In genomic region chr4:1720163-1720983, GRCh38 we compare ENCODE assay signal across 1 cellular context.
TF ChIP-seq lines count a peak whose summit lies in the region.

No MANE protein-coding gene starts in this region.

TF ChIP-seq in K562, 482 proteins besides CTCF, POLR2A, EP300 and RAD21 (continues in another document):
- TF ChIP-seq, protein P1, sequence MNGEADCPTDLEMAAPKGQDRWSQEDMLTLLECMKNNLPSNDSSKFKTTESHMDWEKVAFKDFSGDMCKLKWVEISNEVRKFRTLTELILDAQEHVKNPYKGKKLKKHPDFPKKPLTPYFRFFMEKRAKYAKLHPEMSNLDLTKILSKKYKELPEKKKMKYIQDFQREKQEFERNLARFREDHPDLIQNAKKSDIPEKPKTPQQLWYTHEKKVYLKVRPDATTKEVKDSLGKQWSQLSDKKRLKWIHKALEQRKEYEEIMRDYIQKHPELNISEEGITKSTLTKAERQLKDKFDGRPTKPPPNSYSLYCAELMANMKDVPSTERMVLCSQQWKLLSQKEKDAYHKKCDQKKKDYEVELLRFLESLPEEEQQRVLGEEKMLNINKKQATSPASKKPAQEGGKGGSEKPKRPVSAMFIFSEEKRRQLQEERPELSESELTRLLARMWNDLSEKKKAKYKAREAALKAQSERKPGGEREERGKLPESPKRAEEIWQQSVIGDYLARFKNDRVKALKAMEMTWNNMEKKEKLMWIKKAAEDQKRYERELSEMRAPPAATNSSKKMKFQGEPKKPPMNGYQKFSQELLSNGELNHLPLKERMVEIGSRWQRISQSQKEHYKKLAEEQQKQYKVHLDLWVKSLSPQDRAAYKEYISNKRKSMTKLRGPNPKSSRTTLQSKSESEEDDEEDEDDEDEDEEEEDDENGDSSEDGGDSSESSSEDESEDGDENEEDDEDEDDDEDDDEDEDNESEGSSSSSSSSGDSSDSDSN (IDR thresholded peaks at IDR 0.05; ENCODE audit: borderline replicate concordance in 1 of 2, low read depth in 2 of 2, low read length in 2 of 2) = peak; percentile 19 to 61; a peak in 2 of 4 replicates
- TF ChIP-seq SUPT5H (IDR thresholded peaks at IDR 0.05) (peak; percentile 52), ESRRA (IDR thresholded peaks at IDR 0.05; ENCODE audit: borderline replicate concordance, low read depth) (peak; percentile 91), NR2C1 (IDR thresholded peaks at IDR 0.05) (peak; percentile 35; the same call in 1 of the 2 replicates), NR2C1 (tag; IDR thresholded peaks at IDR 0.05) (peak; percentile 56; the same call in 1 of the 2 replicates), TOE1 (IDR thresholded peaks at IDR 0.05; ENCODE audit: borderline replicate concordance) (0 out of 2 replicates have a peak, but pooled peaks have one; percentile 46), TOE1 (CRISPR knock-in tag; IDR thresholded peaks at IDR 0.05; ENCODE audit: borderline replicate concordance, low read depth) (no peak), RB1 (IDR thresholded peaks at IDR 0.05; ENCODE audit: low read depth) (peak; percentile 80; the same call in 1 of the 2 replicates), POLR2G (IDR thresholded peaks at IDR 0.05; ENCODE audit: low read depth, low read length) (peak; percentile 86), ZNF282 (CRISPR knock-in tag; IDR thresholded peaks at IDR 0.05) (peak; percentile 81; the same call in 1 of the 2 replicates), ZBTB2 (IDR thresholded peaks at IDR 0.05) (peak; percentile 14; the same call in 1 of the 2 replicates), NR4A1 (CRISPR knock-in tag; IDR thresholded peaks at IDR 0.05) (no peak), NR4A1 (tag; IDR thresholded peaks at IDR 0.05) (no peak), STAT5B (CRISPR knock-in tag; IDR thresholded peaks at IDR 0.05) (no peak), SRSF7 (optimal IDR thresholded peaks at IDR 0.05; ENCODE audit: low read depth, low read length) (no peak), ZBTB33 (CRISPR knock-in tag; IDR thresholded peaks at IDR 0.05) (peak; percentile 49; the same call in 1 of the 2 replicates), MCM7 (IDR thresholded peaks at IDR 0.05) (no peak), PYGO2 (tag; IDR thresholded peaks at IDR 0.05) (no peak), ESRRB (CRISPR knock-in tag; IDR thresholded peaks at IDR 0.05; ENCODE audit: borderline replicate concordance) (no peak), HNRNPL (IDR thresholded peaks at IDR 0.05; ENCODE audit: low read depth, low read length) (peak; percentile 73; the same call in 1 of the 2 replicates), L3MBTL2 (IDR thresholded peaks at IDR 0.05) (peak; percentile 87), HDAC1 (IDR thresholded peaks at IDR 0.05) (peak in 1 of 2 experiments; percentile 52; a peak in 1 of 4 replicates), ZNF707 (CRISPR knock-in tag; conservative IDR thresholded peaks at IDR 0.05) (no peak), SP1 (CRISPR knock-in tag; IDR thresholded peaks at IDR 0.05) (peak; percentile 54; the same call in 1 of the 2 replicates), ELK3 (CRISPR knock-in tag; IDR thresholded peaks at IDR 0.05) (no peak), NFE2L1 (tag; IDR thresholded peaks at IDR 0.05; ENCODE audit: borderline replicate concordance, low read depth) (no peak), PCBP2 (IDR thresholded peaks at IDR 0.05; ENCODE audit: low read depth, low read length, poor library complexity, severe bottlenecking) (no peak), NONO (IDR thresholded peaks at IDR 0.05; ENCODE audit: low read depth in 2 of 2, low read length in 1 of 2) (peak in 1 of 2 experiments; percentile 43; a peak in 1 of 4 replicates), TBP (optimal IDR thresholded peaks at IDR 0.05; ENCODE audit: low read depth, low read length) (no peak), EP400 (IDR thresholded peaks at IDR 0.05) (peak; percentile 66; the same call in 1 of the 2 replicates), ZBTB43 (CRISPR knock-in tag; IDR thresholded peaks at IDR 0.05) (peak; percentile 84), FOXM1 (IDR thresholded peaks at IDR 0.05; ENCODE audit: low read depth) (no peak), FOXM1 (CRISPR knock-in tag; IDR thresholded peaks at IDR 0.05; ENCODE audit: low read depth) (0 out of 2 replicates have a peak, but pooled peaks have one; percentile 39), CCNT2 (IDR thresholded peaks at IDR 0.05; ENCODE audit: borderline replicate concordance, extremely low read depth, insufficient read length, low read depth, low read length) (peak; percentile 7), ZNF143 (CRISPR knock-in tag; IDR thresholded peaks at IDR 0.05) (peak; percentile 68), ZNF165 (CRISPR knock-in tag; IDR thresholded peaks at IDR 0.05; ENCODE audit: borderline replicate concordance) (no peak), SREBF1 (IDR thresholded peaks at IDR 0.05; ENCODE audit: borderline replicate concordance, low read depth, low read length) (0 out of 2 replicates have a peak, but pooled peaks have one; percentile 31), CTBP1 (IDR thresholded peaks at IDR 0.05; ENCODE audit: borderline replicate concordance) (peak; percentile 54; the same call in 1 of the 2 replicates), CEBPG (CRISPR knock-in tag; IDR thresholded peaks at IDR 0.05) (no peak), CEBPG (tag; conservative IDR thresholded peaks at IDR 0.05 in 1 of 2, IDR thresholded peaks at IDR 0.05 in 1 of 2) (no peak)
- TF ChIP-seq, protein P2, sequence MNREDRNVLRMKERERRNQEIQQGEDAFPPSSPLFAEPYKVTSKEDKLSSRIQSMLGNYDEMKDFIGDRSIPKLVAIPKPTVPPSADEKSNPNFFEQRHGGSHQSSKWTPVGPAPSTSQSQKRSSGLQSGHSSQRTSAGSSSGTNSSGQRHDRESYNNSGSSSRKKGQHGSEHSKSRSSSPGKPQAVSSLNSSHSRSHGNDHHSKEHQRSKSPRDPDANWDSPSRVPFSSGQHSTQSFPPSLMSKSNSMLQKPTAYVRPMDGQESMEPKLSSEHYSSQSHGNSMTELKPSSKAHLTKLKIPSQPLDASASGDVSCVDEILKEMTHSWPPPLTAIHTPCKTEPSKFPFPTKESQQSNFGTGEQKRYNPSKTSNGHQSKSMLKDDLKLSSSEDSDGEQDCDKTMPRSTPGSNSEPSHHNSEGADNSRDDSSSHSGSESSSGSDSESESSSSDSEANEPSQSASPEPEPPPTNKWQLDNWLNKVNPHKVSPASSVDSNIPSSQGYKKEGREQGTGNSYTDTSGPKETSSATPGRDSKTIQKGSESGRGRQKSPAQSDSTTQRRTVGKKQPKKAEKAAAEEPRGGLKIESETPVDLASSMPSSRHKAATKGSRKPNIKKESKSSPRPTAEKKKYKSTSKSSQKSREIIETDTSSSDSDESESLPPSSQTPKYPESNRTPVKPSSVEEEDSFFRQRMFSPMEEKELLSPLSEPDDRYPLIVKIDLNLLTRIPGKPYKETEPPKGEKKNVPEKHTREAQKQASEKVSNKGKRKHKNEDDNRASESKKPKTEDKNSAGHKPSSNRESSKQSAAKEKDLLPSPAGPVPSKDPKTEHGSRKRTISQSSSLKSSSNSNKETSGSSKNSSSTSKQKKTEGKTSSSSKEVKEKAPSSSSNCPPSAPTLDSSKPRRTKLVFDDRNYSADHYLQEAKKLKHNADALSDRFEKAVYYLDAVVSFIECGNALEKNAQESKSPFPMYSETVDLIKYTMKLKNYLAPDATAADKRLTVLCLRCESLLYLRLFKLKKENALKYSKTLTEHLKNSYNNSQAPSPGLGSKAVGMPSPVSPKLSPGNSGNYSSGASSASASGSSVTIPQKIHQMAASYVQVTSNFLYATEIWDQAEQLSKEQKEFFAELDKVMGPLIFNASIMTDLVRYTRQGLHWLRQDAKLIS (CRISPR knock-in tag; IDR thresholded peaks at IDR 0.05) = no peak
- TF ChIP-seq, protein P3, sequence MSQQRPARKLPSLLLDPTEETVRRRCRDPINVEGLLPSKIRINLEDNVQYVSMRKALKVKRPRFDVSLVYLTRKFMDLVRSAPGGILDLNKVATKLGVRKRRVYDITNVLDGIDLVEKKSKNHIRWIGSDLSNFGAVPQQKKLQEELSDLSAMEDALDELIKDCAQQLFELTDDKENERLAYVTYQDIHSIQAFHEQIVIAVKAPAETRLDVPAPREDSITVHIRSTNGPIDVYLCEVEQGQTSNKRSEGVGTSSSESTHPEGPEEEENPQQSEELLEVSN (IDR thresholded peaks at IDR 0.05; ENCODE audit: borderline replicate concordance in 1 of 2, extremely low read depth in 1 of 2, insufficient read depth in 1 of 2, insufficient read length in 1 of 2, low read depth in 1 of 2, low read length in 1 of 2, poor library complexity in 1 of 2, severe bottlenecking in 1 of 2) = peak; percentile 44 to 54
- TF ChIP-seq, protein P4, sequence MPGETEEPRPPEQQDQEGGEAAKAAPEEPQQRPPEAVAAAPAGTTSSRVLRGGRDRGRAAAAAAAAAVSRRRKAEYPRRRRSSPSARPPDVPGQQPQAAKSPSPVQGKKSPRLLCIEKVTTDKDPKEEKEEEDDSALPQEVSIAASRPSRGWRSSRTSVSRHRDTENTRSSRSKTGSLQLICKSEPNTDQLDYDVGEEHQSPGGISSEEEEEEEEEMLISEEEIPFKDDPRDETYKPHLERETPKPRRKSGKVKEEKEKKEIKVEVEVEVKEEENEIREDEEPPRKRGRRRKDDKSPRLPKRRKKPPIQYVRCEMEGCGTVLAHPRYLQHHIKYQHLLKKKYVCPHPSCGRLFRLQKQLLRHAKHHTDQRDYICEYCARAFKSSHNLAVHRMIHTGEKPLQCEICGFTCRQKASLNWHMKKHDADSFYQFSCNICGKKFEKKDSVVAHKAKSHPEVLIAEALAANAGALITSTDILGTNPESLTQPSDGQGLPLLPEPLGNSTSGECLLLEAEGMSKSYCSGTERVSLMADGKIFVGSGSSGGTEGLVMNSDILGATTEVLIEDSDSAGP (CRISPR knock-in tag; IDR thresholded peaks at IDR 0.05) = 0 out of 2 replicates have a peak, but pooled peaks have one; percentile 1
- TF ChIP-seq, protein P5, sequence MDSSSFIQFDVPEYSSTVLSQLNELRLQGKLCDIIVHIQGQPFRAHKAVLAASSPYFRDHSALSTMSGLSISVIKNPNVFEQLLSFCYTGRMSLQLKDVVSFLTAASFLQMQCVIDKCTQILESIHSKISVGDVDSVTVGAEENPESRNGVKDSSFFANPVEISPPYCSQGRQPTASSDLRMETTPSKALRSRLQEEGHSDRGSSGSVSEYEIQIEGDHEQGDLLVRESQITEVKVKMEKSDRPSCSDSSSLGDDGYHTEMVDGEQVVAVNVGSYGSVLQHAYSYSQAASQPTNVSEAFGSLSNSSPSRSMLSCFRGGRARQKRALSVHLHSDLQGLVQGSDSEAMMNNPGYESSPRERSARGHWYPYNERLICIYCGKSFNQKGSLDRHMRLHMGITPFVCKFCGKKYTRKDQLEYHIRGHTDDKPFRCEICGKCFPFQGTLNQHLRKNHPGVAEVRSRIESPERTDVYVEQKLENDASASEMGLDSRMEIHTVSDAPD (CRISPR knock-in tag; IDR thresholded peaks at IDR 0.05) = 0 out of 2 replicates have a peak, but pooled peaks have one; percentile 31
- TF ChIP-seq, protein P6, sequence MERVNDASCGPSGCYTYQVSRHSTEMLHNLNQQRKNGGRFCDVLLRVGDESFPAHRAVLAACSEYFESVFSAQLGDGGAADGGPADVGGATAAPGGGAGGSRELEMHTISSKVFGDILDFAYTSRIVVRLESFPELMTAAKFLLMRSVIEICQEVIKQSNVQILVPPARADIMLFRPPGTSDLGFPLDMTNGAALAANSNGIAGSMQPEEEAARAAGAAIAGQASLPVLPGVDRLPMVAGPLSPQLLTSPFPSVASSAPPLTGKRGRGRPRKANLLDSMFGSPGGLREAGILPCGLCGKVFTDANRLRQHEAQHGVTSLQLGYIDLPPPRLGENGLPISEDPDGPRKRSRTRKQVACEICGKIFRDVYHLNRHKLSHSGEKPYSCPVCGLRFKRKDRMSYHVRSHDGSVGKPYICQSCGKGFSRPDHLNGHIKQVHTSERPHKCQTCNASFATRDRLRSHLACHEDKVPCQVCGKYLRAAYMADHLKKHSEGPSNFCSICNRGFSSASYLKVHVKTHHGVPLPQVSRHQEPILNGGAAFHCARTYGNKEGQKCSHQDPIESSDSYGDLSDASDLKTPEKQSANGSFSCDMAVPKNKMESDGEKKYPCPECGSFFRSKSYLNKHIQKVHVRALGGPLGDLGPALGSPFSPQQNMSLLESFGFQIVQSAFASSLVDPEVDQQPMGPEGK (CRISPR knock-in tag; IDR thresholded peaks at IDR 0.05; ENCODE audit: borderline replicate concordance) = no peak
